Comparison of ENCODE assay signal across 20 cellular contexts in the genomic region with DNA sequence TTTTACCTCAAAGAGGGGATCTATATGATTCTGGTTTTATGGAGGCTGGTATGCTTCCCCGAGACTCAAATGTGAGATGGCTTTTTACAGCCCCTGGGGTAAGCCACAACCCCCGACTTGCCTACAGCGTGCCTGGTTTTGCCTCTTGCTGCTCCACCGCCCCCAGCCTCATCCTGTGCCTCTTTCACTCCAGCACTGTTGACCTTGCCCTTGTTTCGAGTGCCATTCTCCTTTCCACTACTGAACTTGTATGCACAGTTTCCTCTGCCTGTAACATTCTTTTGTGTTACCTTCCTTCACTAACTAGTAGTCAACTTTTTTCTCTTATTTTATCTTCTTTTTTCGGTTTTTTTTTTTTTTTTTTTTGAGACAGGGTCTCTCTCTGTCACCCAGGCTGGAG.
"Had no signal": no experiment of that assay in that cellular context is flagged by ENCODE, and none has a peak within 500 bp of the region (broad histone marks: within the 10 kb centered on the region; RNA-seq: fewer than 3 reads in every experiment).

No MANE protein-coding gene starts in this region.

- H3K4me3 ChIP-seq: breast epithelium, colonic mucosa, dorsolateral prefrontal cortex had no signal

- H3K4me3 Mint-ChIP-seq: activated CD4-positive, alpha-beta memory T cell treated with anti-CD3 and anti-CD28 coated beads, Interleukin-2, amount 10 ng/mL, durations not matched to agents 7 days and 5 days; activated naive CD8-positive, alpha-beta T cell treated with anti-CD3 and anti-CD28 coated beads, Interleukin-2, amount 10 ng/mL, durations not matched to agents 7 days and 5 days; activated T-helper 1 cell treated with anti-CD3 and anti-CD28 coated beads, Interleukin-12 subunit alpha, Interleukin-12 subunit beta, Interleukin-2, Interleukin-4 antibody, amounts not matched to agents 30 ng/mL and 10 ng/mL and 1 ng/mL, durations not matched to agents 14 hours and 24 hours and 36 hours; central memory CD8-positive, alpha-beta T cell; effector memory CD8-positive, alpha-beta T cell; memory B cell; T-cell had no signal

- H3K9me3 Mint-ChIP-seq: activated CD4-positive, alpha-beta memory T cell treated with anti-CD3 and anti-CD28 coated beads, Interleukin-2, amount 10 ng/mL, durations not matched to agents 7 days and 5 days; activated naive CD8-positive, alpha-beta T cell treated with anti-CD3 and anti-CD28 coated beads, Interleukin-2, amount 10 ng/mL, durations not matched to agents 7 days and 5 days; activated T-helper 1 cell treated with anti-CD3 and anti-CD28 coated beads, Interleukin-12 subunit alpha, Interleukin-12 subunit beta, Interleukin-2, Interleukin-4 antibody, amounts not matched to agents 30 ng/mL and 10 ng/mL and 1 ng/mL, durations not matched to agents 14 hours and 24 hours and 36 hours; central memory CD8-positive, alpha-beta T cell; effector memory CD8-positive, alpha-beta T cell; memory B cell; T-cell had no signal

- H3K27ac Mint-ChIP-seq: activated CD4-positive, alpha-beta memory T cell treated with anti-CD3 and anti-CD28 coated beads, Interleukin-2, amount 10 ng/mL, durations not matched to agents 7 days and 5 days; activated naive CD8-positive, alpha-beta T cell treated with anti-CD3 and anti-CD28 coated beads, Interleukin-2, amount 10 ng/mL, durations not matched to agents 7 days and 5 days; activated T-helper 1 cell treated with anti-CD3 and anti-CD28 coated beads, Interleukin-12 subunit alpha, Interleukin-12 subunit beta, Interleukin-2, Interleukin-4 antibody, amounts not matched to agents 30 ng/mL and 10 ng/mL and 1 ng/mL, durations not matched to agents 14 hours and 24 hours and 36 hours; effector memory CD8-positive, alpha-beta T cell; memory B cell had no signal

- DNase-seq: activated CD4-positive, alpha-beta memory T cell treated with anti-CD3 and anti-CD28 coated beads, Interleukin-2, amount 10 ng/mL, durations not matched to agents 7 days and 5 days; activated gamma-delta T cell treated with Interleukin-2 at 50 U/mL for 16 hours; activated naive CD8-positive, alpha-beta T cell treated with anti-CD3 and anti-CD28 coated beads, Interleukin-2, amount 10 ng/mL, durations not matched to agents 7 days and 5 days; amniotic stem cell; colonic mucosa; dorsolateral prefrontal cortex; effector memory CD8-positive, alpha-beta T cell; glutamatergic neuron; hippocampal formation; nucleus accumbens; right cardiac atrium; stimulated activated CD4-positive, alpha-beta T cell treated with anti-CD3 and anti-CD28 coated beads, Interleukin-4, amount 100 ng/mL, for 4 hours; stimulated activated naive CD8-positive, alpha-beta T cell treated with anti-CD3 and anti-CD28 coated beads, Interleukin-15, Interleukin-2, amounts not matched to agents 100 U/mL and 50 U/mL, for 24 hours had no signal

- H3K9me3 ChIP-seq: breast epithelium, colonic mucosa had no signal

- ATAC-seq: effector memory CD8-positive, alpha-beta T cell; esophagus mucosa; right cardiac atrium; stimulated activated naive CD8-positive, alpha-beta T cell treated with anti-CD3 and anti-CD28 coated beads, Interleukin-15, Interleukin-2, amounts not matched to agents 100 U/mL and 50 U/mL, for 24 hours had no signal

- H3K36me3 ChIP-seq: breast epithelium, colonic mucosa had no signal

- H3K27ac ChIP-seq: breast epithelium, colonic mucosa, dorsolateral prefrontal cortex, parathyroid adenoma had no signal

- H3K4me1 ChIP-seq: breast epithelium, colonic mucosa had no signal

- H3K27me3 ChIP-seq: breast epithelium, colonic mucosa, dorsolateral prefrontal cortex had no signal

- H3K9ac ChIP-seq: parathyroid adenoma had no signal

- H3K36me3 Mint-ChIP-seq: activated naive CD8-positive, alpha-beta T cell treated with anti-CD3 and anti-CD28 coated beads, Interleukin-2, amount 10 ng/mL, durations not matched to agents 7 days and 5 days; memory B cell; T-cell had no signal

- H3K4me1 Mint-ChIP-seq: activated naive CD8-positive, alpha-beta T cell treated with anti-CD3 and anti-CD28 coated beads, Interleukin-2, amount 10 ng/mL, durations not matched to agents 7 days and 5 days; central memory CD8-positive, alpha-beta T cell; memory B cell had no signal
